In genomic region chr11:77668760-77669159, GRCh38 we compare ENCODE assay signal across 16 cellular contexts.
"Had no signal": no experiment of that assay in that cellular context is flagged by ENCODE, and none has a peak within 500 bp of the region (broad histone marks: within the 10 kb centered on the region; RNA-seq: fewer than 3 reads in every experiment).

No MANE protein-coding gene starts in this region.

- H3K36me3 ChIP-seq: colonic mucosa, ovary had no signal

- H3K4me1 ChIP-seq: colonic mucosa, stomach had no signal

- H3K4me3 ChIP-seq: colonic mucosa, heart left ventricle, left ventricle myocardium inferior, ovary, stomach, thoracic aorta had no signal

- H3K9me3 ChIP-seq: colonic mucosa, heart left ventricle, left ventricle myocardium inferior, ovary, stomach, thoracic aorta had no signal

- H3K27ac ChIP-seq: colonic mucosa, heart left ventricle, left ventricle myocardium inferior, ovary, stomach, thoracic aorta had no signal

- FAIRE-seq: endothelial cell of umbilical vein, frontal cortex, TTC549 had no signal

- DNase-seq: activated B cell treated with CpG ODN at 0.5 μM for 24 hours; activated CD4-positive, alpha-beta T cell treated with anti-CD3 and anti-CD28 coated beads, Interleukin-2, amount 10 ng/mL, durations not matched to agents 24 days and 14 days; activated naive CD4-positive, alpha-beta T cell treated with anti-CD3 and anti-CD28 coated beads for 36 hours; amygdala; colonic mucosa; heart left ventricle; islet precursor cell; left ventricle myocardium inferior; ovary; stimulated activated CD4-positive, alpha-beta T cell treated with anti-CD3 and anti-CD28 coated beads, Interleukin-4, amount 100 ng/mL, for 1 hour; stomach; T-helper 2 cell had no signal

- H3K27me3 ChIP-seq: colonic mucosa, heart left ventricle, ovary, stomach had no signal
